ENCODE assay signal across 26 cellular contexts in genomic region chr17:35030780-35031179, GRCh38.
"Had no signal": no experiment of that assay in that cellular context is flagged by ENCODE, and none has a peak within 500 bp of the region (broad histone marks: within the 10 kb centered on the region; RNA-seq: fewer than 3 reads in every experiment).

No MANE protein-coding gene starts in this region.

- H3K4me3 ChIP-seq: lower lobe of right lung, neural progenitor cell, ovary, skin epidermis, transverse colon, upper lobe of left lung, vagina had no signal

- H3K36me3 Mint-ChIP-seq: neural progenitor cell had no signal

- H3K36me3 ChIP-seq: neural progenitor cell, ovary, transverse colon, vagina had no signal

- H3K27ac ChIP-seq: lower lobe of right lung, neural progenitor cell, ovary, skin epidermis, transverse colon, upper lobe of left lung, vagina had no signal

- H3K4me3 Mint-ChIP-seq: naive thymus-derived CD8-positive, alpha-beta T cell; nephron progenitor cell; neural progenitor cell; stimulated activated naive CD8-positive, alpha-beta T cell treated with anti-CD3 and anti-CD28 coated beads, Interleukin-15, Interleukin-2, amounts not matched to agents 100 ng/mL and 50 ng/mL, for 24 hours had no signal

- H3K27me3 Mint-ChIP-seq: naive thymus-derived CD8-positive, alpha-beta T cell; progenitor cell of endocrine pancreas; stimulated activated naive CD8-positive, alpha-beta T cell treated with anti-CD3 and anti-CD28 coated beads, Interleukin-15, Interleukin-2, amounts not matched to agents 100 ng/mL and 50 ng/mL, for 24 hours had no signal

- H3K4me1 Mint-ChIP-seq: neural progenitor cell had no signal

- H3K9me3 Mint-ChIP-seq: naive thymus-derived CD8-positive, alpha-beta T cell; nephron progenitor cell; neural progenitor cell; stimulated activated naive CD8-positive, alpha-beta T cell treated with anti-CD3 and anti-CD28 coated beads, Interleukin-15, Interleukin-2, amounts not matched to agents 100 ng/mL and 50 ng/mL, for 24 hours had no signal

- ATAC-seq: left cardiac atrium; left lobe of liver; left ventricle myocardium superior; lower lobe of right lung; naive thymus-derived CD8-positive, alpha-beta T cell; right cardiac atrium; sciatic nerve had no signal

- H3K4me1 ChIP-seq: lower lobe of right lung, neural progenitor cell, vagina had no signal

- H3K27ac Mint-ChIP-seq: nephron progenitor cell; neural progenitor cell; progenitor cell of endocrine pancreas; stimulated activated naive CD8-positive, alpha-beta T cell treated with anti-CD3 and anti-CD28 coated beads, Interleukin-15, Interleukin-2, amounts not matched to agents 100 ng/mL and 50 ng/mL, for 24 hours had no signal

- DNase-seq: hippocampal formation; kidney glomerular epithelial cell; left cardiac atrium; left ventricle myocardium superior; lower lobe of right lung; mammary epithelial cell; mesenchymal stem cell; naive thymus-derived CD8-positive, alpha-beta T cell; nephron progenitor cell; ovary; retina; right cardiac atrium; stimulated activated CD4-positive, alpha-beta T cell treated with anti-CD3 and anti-CD28 coated beads, Interleukin-12 subunit alpha, Interleukin-12 subunit beta, amount 100 ng/mL, for 4 hours; stimulated activated CD4-positive, alpha-beta T cell treated with anti-CD3 and anti-CD28 coated beads, Interleukin-15, amount 100 ng/mL, for 24 hours; stimulated activated CD4-positive, alpha-beta T cell treated with anti-CD3 and anti-CD28 coated beads, Interleukin-2, amount 100 ng/mL, for 24 hours; stimulated activated CD4-positive, alpha-beta T cell treated with anti-CD3 and anti-CD28 coated beads, Interleukin-4, amount 100 ng/mL, for 1 hour; stimulated activated naive CD4-positive, alpha-beta T cell; transverse colon; upper lobe of left lung had no signal

- H3K27me3 ChIP-seq: neural progenitor cell, ovary, transverse colon, upper lobe of left lung, vagina had no signal

- H3K9me3 ChIP-seq: lower lobe of right lung, ovary, transverse colon, upper lobe of left lung, vagina had no signal
